In the genomic region with DNA sequence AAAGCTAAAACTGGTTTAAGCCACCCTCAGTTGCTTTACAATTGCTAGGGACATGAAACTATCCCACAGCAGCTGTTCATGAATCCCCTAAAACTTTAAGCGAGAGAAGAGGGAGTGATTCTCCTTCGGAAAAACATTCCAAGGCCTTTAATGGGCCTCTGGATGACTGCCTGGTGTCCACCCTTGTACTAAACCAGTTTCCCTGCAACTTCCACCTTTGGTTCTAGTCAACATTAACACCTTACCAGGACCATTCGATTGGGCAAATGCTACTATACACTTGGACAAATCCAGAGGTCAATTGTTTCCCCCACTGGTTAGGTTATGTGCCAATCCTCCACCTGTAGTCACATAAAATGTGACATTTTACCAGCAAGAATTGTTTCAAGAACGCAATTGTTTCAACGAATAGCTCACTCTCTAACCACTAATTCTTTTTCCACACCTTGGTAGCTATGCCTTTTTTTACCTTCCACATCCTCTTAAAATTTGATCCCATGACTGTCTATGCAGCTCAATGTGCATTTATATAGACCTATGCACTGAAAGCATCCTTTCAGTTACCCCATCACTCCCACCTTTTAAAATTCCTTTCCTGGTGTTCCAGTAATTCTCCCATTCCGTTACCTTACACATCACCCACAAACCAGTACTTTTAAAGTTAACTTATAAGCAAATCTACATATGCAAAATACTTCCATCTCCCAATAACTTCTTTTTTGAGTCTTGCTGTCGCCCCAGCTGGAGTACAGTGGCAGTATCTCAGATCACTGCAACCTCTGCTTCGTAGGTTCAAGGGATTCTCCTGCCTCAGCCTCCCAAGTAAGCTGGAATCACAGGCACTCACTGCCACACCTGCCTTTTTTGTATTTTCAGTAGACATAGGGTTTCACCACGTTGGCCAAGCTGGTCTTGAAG, we compare ENCODE assay signal across 8 cellular contexts. TPM values are rescaled to one million over a fixed set of nuclear protein-coding genes. Genes with fewer than 3 reads are reported as not detected.
A peak's percentile ranks its signal among the peaks of the same experiment; 100 is the strongest.
DNase-seq lines count a peak whose midpoint lies in the region; ATAC-seq and TF ChIP-seq lines count a peak whose summit lies in the region.

No MANE protein-coding gene starts in this region.

- DNase-seq in CD14-positive monocyte (ENCODE audit: low spot score) (no peak), MG63 (no peak), neural progenitor cell (ENCODE audit: low spot score) (peak; percentile 11), NCI-H345 (lab: John Stamatoyannopoulos, UW) (no peak), NOMO-1 treated with dmso at 0.1 percent for 144 hours (lab: John Stamatoyannopoulos, UW; ENCODE audit: unreplicated experiment) (no peak), NCI-H446 treated with DMSO at 0.1 percent for 48 hours (lab: John Stamatoyannopoulos, UW) (no peak)
- DNase-seq in effector memory CD8-positive, alpha-beta T cell, result no peak

- H3K4me1 Mint-ChIP-seq in CD14-positive monocyte (peaks cover 43% of the 10 kb centered on the region), neural progenitor cell (peaks cover 50% of the 10 kb centered on the region)
- H3K4me1 Mint-ChIP-seq in effector memory CD8-positive, alpha-beta T cell (ENCODE audit: low read depth in 2 of 2), result peaks cover 43 to 49% of the 10 kb centered on the region in 2 donors

- H3K9me3 Mint-ChIP-seq in CD14-positive monocyte, result peaks cover 0 to 10% (median 3%) of the 10 kb centered on the region in 7 donors
- H3K9me3 Mint-ChIP-seq in effector memory CD8-positive, alpha-beta T cell, result no peaks in the 10 kb centered on the region
- peaks cover 6% of the 10 kb centered on the region for H3K9me3 Mint-ChIP-seq in neural progenitor cell

- H3K4me2 ChIP-seq in neural progenitor cell, result peak overlapping the region; percentile 49

- intact Hi-C loops in CD14-positive monocyte (cut with micrococcal nuclease), result no loop called here

- H3K4me1 ChIP-seq in neural progenitor cell, result peaks cover 7% of the 10 kb centered on the region

- no peak for TF ChIP-seq CTCF in CD14-positive monocyte (IDR thresholded peaks at IDR 0.05)
- no peak for TF ChIP-seq CTCF in neural progenitor cell (IDR thresholded peaks at IDR 0.05)

- H3K9ac ChIP-seq in neural progenitor cell, result no peak overlapping the region

- no peak overlapping the region for H2AFZ ChIP-seq in neural progenitor cell (replicated peaks)

- 0 out of 2 replicates have a peak, but pooled peaks cover 1% of the 10 kb centered on the region for H3K9me3 ChIP-seq in MG63
- H3K9me3 ChIP-seq in neural progenitor cell (ENCODE audit: low read depth), result no peaks in the 10 kb centered on the region

- no peak for ATAC-seq in effector memory CD8-positive, alpha-beta T cell (replicated peaks)
- ATAC-seq in GM21723 (IDR thresholded peaks at IDR 0.05; ENCODE audit: unreplicated experiment), result no peak

- H3K27me3 ChIP-seq in MG63 (no peaks in the 10 kb centered on the region), neural progenitor cell (no peaks in the 10 kb centered on the region)

- no peak overlapping the region for H3K27ac ChIP-seq in neural progenitor cell

- H3K36me3 Mint-ChIP-seq in CD14-positive monocyte (peaks cover 33 to 35% of the 10 kb centered on the region in 2 donors), neural progenitor cell (peaks cover 32% of the 10 kb centered on the region)
- H3K36me3 Mint-ChIP-seq in effector memory CD8-positive, alpha-beta T cell (ENCODE audit: insufficient read depth), result peaks cover 70% of the 10 kb centered on the region

- peak overlapping the region; percentile 24 for H3K4me3 ChIP-seq in MG63
- H3K4me3 ChIP-seq in neural progenitor cell, result no peak overlapping the region

- H3K27ac Mint-ChIP-seq in CD14-positive monocyte, result peak overlapping the region in 6 of 7 donors; percentile 17 to 83 (median 70)
- H3K27ac Mint-ChIP-seq in effector memory CD8-positive, alpha-beta T cell, result peak overlapping the region; percentile 45 to 57
- no peak overlapping the region for H3K27ac Mint-ChIP-seq in neural progenitor cell

- H3F3A ChIP-seq in neural progenitor cell (ENCODE audit: low read depth), result peaks cover 61% of the 10 kb centered on the region

- H3K79me2 ChIP-seq in neural progenitor cell (ENCODE audit: low read depth), result peaks cover 45% of the 10 kb centered on the region

- peaks cover 0 to 7% (median 6%) of the 10 kb centered on the region in 3 donors for H3K27me3 Mint-ChIP-seq in CD14-positive monocyte (ENCODE audit: low read depth in 3 of 3)
- H3K27me3 Mint-ChIP-seq in effector memory CD8-positive, alpha-beta T cell, result no peaks in the 10 kb centered on the region
- H3K27me3 Mint-ChIP-seq in neural progenitor cell (ENCODE audit: insufficient read depth, low read depth), result peaks cover 28% of the 10 kb centered on the region

- H3K4me3 Mint-ChIP-seq in CD14-positive monocyte (peak overlapping the region; percentile 64 to 72), neural progenitor cell (peak overlapping the region; percentile 12)
- peak overlapping the region; percentile 52 to 64 for H3K4me3 Mint-ChIP-seq in effector memory CD8-positive, alpha-beta T cell

- H3K36me3 ChIP-seq in MG63 (peaks cover 22% of the 10 kb centered on the region), neural progenitor cell (no peaks in the 10 kb centered on the region)

- peaks cover 59% of the 10 kb centered on the region for H4K20me1 ChIP-seq in neural progenitor cell (ENCODE audit: low read depth)

RNA-seq across cellular contexts. Expression of a gene that starts 3.6 kb away (rescaled TPM):
- polyA plus RNA-seq in CD14-positive monocyte, result 1,000 to 10,000 TPM in 1 of 2 donors, 100 to 1,000 TPM in 1; 969 to 1,385 TPM
- total RNA-seq in MG63 (2014; rRNA removed; shearing (Covaris generic); ENCODE audit: low replicate concordance), result 1,042 and 1,166 TPM in 2 replicates
- total RNA-seq in neural progenitor cell (ENCODE audit: low replicate concordance), result 857 and 897 TPM in 2 replicates

RNA-seq across cellular contexts. Expression of a gene that starts 47.2 kb away (rescaled TPM):
- 10 to 100 TPM; 13.1 to 15.2 TPM for polyA plus RNA-seq in CD14-positive monocyte
- total RNA-seq in MG63 (2014; rRNA removed; shearing (Covaris generic); ENCODE audit: low replicate concordance), result 35.4 and 66.8 TPM in 2 replicates
- 4.3 and 7.8 TPM in 2 replicates for total RNA-seq in neural progenitor cell (ENCODE audit: low replicate concordance)

Comparison
In these comparisons a context has a peak if more than half of its experiments do, and no peak if none do; other contexts are left out.
1. H3K4me3 Mint-ChIP-seq: peak in every context shown above with its lines; median percentile 68 in CD14-positive monocyte; 58 in effector memory CD8-positive, alpha-beta T cell; 12 in neural progenitor cell.